13 cellular contexts compared by ENCODE assay signal in genomic region chr5:159905496-159905895, GRCh38. TPM values are rescaled to one million over a fixed set of nuclear protein-coding genes. Genes with fewer than 3 reads are reported as not detected.
A peak's percentile ranks its signal among the peaks of the same experiment; 100 is the strongest.
DNase-seq lines count a peak whose midpoint lies in the region; ATAC-seq and TF ChIP-seq lines count a peak whose summit lies in the region.
"Had no signal": no experiment of that assay in that cellular context is flagged by ENCODE, and none has a peak within 500 bp of the region (broad histone marks: within the 10 kb centered on the region; RNA-seq: fewer than 3 reads in every experiment).

No MANE protein-coding gene starts in this region.

- H3K9me2 ChIP-seq in SK-N-SH = no peaks in the 10 kb centered on the region

- H2AFZ ChIP-seq in SK-N-SH (ENCODE audit: low read depth) = no peak overlapping the region

- in situ Hi-C loops in gastrocnemius medialis (cut with MboI; ENCODE audit: low sequenced_read_pairs in 4 of 4) = loop anchor here in 2 of 4 donors (25.0 kb wide), 2 partner anchors 393 to 468 kb away; no protein-coding TSS in a partner anchor

- no peak overlapping the region for H3K4me3 ChIP-seq in SK-N-SH (ENCODE audit: low read depth in 2 of 2, low read length in 1 of 2)
- H3K4me3 ChIP-seq in gastrocnemius medialis = no peak overlapping the region

- POLR2A ChIA-PET in SK-N-SH (lab: Yijun Ruan, JAX) = no interaction called here

- DNase-seq in AG08395 (ENCODE audit: low spot score) (peak; percentile 90), HPDE6-E6E7 (ENCODE audit: extremely low spot score) (peak; percentile 88), SK-N-SH (no peak), iPS-NIHi11 (ENCODE audit: low spot score) (peak; percentile 18), gastrocnemius medialis (no peak), NCI-H345 (lab: John Stamatoyannopoulos, UW) (no peak), NAMALWA (ENCODE audit: low spot score) (no peak)
- DNase-seq: activated naive CD4-positive, alpha-beta T cell treated with anti-CD3 and anti-CD28 coated beads, Interleukin-2, amount 10 ng/mL, durations not matched to agents 7 days and 5 days; CD4-positive, CD25-positive, alpha-beta regulatory T cell; mesendoderm; NK-92 treated with Interleukin-12 subunit alpha and Interleukin-12 subunit beta, amount 100 ng/mL, for 24 hours had no signal

- peaks cover 35% of the 10 kb centered on the region for H3F3A ChIP-seq in SK-N-SH (replicated peaks; ENCODE audit: insufficient read depth)

- no peaks in the 10 kb centered on the region for H3K27me3 ChIP-seq in SK-N-SH (ENCODE audit: insufficient read depth)
- H3K27me3 ChIP-seq in gastrocnemius medialis = no peaks in the 10 kb centered on the region

- no peaks in the 10 kb centered on the region for H3K79me2 ChIP-seq in SK-N-SH (ENCODE audit: insufficient read depth)

- no peaks in the 10 kb centered on the region for H3K4me1 Mint-ChIP-seq in activated T-helper 17 cell treated with anti-CD3 and anti-CD28 coated beads, Interleukin-2, amount 50 U/mL, for 72 hours
- H3K4me1 Mint-ChIP-seq: CD4-positive, CD25-positive, alpha-beta regulatory T cell had no signal

- intact Hi-C loops in gastrocnemius medialis (cut with DNase I; ENCODE audit: low total_unique reads) = no loop called here

- no peaks in the 10 kb centered on the region for H3K36me3 Mint-ChIP-seq in activated T-helper 17 cell treated with anti-CD3 and anti-CD28 coated beads, Interleukin-2, amount 50 U/mL, for 72 hours (ENCODE audit: low read depth)
- H3K36me3 Mint-ChIP-seq: activated naive CD4-positive, alpha-beta T cell treated with anti-CD3 and anti-CD28 coated beads, Interleukin-2, amount 10 ng/mL, durations not matched to agents 7 days and 5 days; CD4-positive, CD25-positive, alpha-beta regulatory T cell had no signal

- no peak for TF ChIP-seq CTCF in SK-N-SH (IDR thresholded peaks at IDR 0.05)
- TF ChIP-seq CTCF in gastrocnemius medialis (IDR thresholded peaks at IDR 0.05 in 4 of 5, conservative IDR thresholded peaks at IDR 0.05 in 1 of 5) = no peak

- H3K4me1 ChIP-seq in SK-N-SH (ENCODE audit: control insufficient read depth in 1 of 2, insufficient read depth in 2 of 2, low read depth in 1 of 2, low read length in 1 of 2) = peaks cover 1 to 26% of the 10 kb centered on the region in 2 experiments; a peak in 2 of 4 replicates
- H3K4me1 ChIP-seq in gastrocnemius medialis = no peaks in the 10 kb centered on the region

- H3K36me3 ChIP-seq in SK-N-SH (replicated peaks in 1 of 2; ENCODE audit: control insufficient read depth in 1 of 2, insufficient read depth in 2 of 2, low read length in 1 of 2) = no peaks in the 10 kb centered on the region
- H3K36me3 ChIP-seq in gastrocnemius medialis = no peaks in the 10 kb centered on the region

- peaks cover 22% of the 10 kb centered on the region for H3K27me3 Mint-ChIP-seq in activated T-helper 17 cell treated with anti-CD3 and anti-CD28 coated beads, Interleukin-2, amount 50 U/mL, for 72 hours
- H3K27me3 Mint-ChIP-seq: CD4-positive, CD25-positive, alpha-beta regulatory T cell had no signal

- ATAC-seq in gastrocnemius medialis = no peak
- no peak for ATAC-seq in activated T-helper 17 cell treated with anti-CD3 and anti-CD28 coated beads, Interleukin-2, amount 50 U/mL, for 72 hours (replicated peaks)

- CTCF ChIA-PET in SK-N-SH (lab: Yijun Ruan, JAX) = no interaction called here

- H3K4me2 ChIP-seq in SK-N-SH = no peak overlapping the region; the same call in 1 of the 2 replicates

- no peak overlapping the region for H3K27ac Mint-ChIP-seq in activated T-helper 17 cell treated with anti-CD3 and anti-CD28 coated beads, Interleukin-2, amount 50 U/mL, for 72 hours
- H3K27ac Mint-ChIP-seq: activated naive CD4-positive, alpha-beta T cell treated with anti-CD3 and anti-CD28 coated beads, Interleukin-2, amount 10 ng/mL, durations not matched to agents 7 days and 5 days; CD4-positive, CD25-positive, alpha-beta regulatory T cell had no signal

- peak in 1 of 2 experiments; percentile 88; a peak in 2 of 4 replicates for TF ChIP-seq EP300 in SK-N-SH (IDR thresholded peaks at IDR 0.05; ENCODE audit: borderline replicate concordance in 1 of 2, low read depth in 1 of 2, low read length in 1 of 2)

- no peaks in the 10 kb centered on the region for H3K9me3 Mint-ChIP-seq in activated T-helper 17 cell treated with anti-CD3 and anti-CD28 coated beads, Interleukin-2, amount 50 U/mL, for 72 hours
- H3K9me3 Mint-ChIP-seq: activated naive CD4-positive, alpha-beta T cell treated with anti-CD3 and anti-CD28 coated beads, Interleukin-2, amount 10 ng/mL, durations not matched to agents 7 days and 5 days; CD4-positive, CD25-positive, alpha-beta regulatory T cell had no signal

- H3K9ac ChIP-seq in SK-N-SH = no peak overlapping the region; the same call in 1 of the 2 replicates

- H3K27ac ChIP-seq in SK-N-SH (ENCODE audit: low read depth in 2 of 2, low read length in 1 of 2) (peak overlapping the region in 1 of 2 experiments; percentile 54; a peak in 2 of 4 replicates), gastrocnemius medialis (no peak overlapping the region)

- no peaks in the 10 kb centered on the region for H4K20me1 ChIP-seq in SK-N-SH (ENCODE audit: insufficient read depth)

- no peak overlapping the region for H3K4me3 Mint-ChIP-seq in activated T-helper 17 cell treated with anti-CD3 and anti-CD28 coated beads, Interleukin-2, amount 50 U/mL, for 72 hours
- H3K4me3 Mint-ChIP-seq: activated naive CD4-positive, alpha-beta T cell treated with anti-CD3 and anti-CD28 coated beads, Interleukin-2, amount 10 ng/mL, durations not matched to agents 7 days and 5 days; CD4-positive, CD25-positive, alpha-beta regulatory T cell had no signal

- TF ChIP-seq RAD21 in SK-N-SH (IDR thresholded peaks at IDR 0.05; ENCODE audit: low read length) = no peak

- no peak for TF ChIP-seq POLR2A in gastrocnemius medialis (IDR thresholded peaks at IDR 0.05)

- no peaks in the 10 kb centered on the region for H3K9me3 ChIP-seq in SK-N-SH
- H3K9me3 ChIP-seq in gastrocnemius medialis = no peaks in the 10 kb centered on the region

TF ChIP-seq in SK-N-SH, 30 proteins besides CTCF, POLR2A, EP300 and RAD21 (continues in another document):
- no peak for TF ChIP-seq TAF1 (IDR thresholded peaks at IDR 0.05; ENCODE audit: borderline replicate concordance, low read depth, low read length)
- TF ChIP-seq GABPA (IDR thresholded peaks at IDR 0.05; ENCODE audit: low read depth) = no peak
- TF ChIP-seq FOXJ3 (CRISPR knock-in tag; IDR thresholded peaks at IDR 0.05) = no peak
- TF ChIP-seq RXRA (IDR thresholded peaks at IDR 0.05; ENCODE audit: borderline replicate concordance, low read depth) = peak; percentile 88
- TF ChIP-seq CHD2 (IDR thresholded peaks at IDR 0.05; ENCODE audit: low read length, partially characterized antibody) = no peak
- TF ChIP-seq SMC3 (IDR thresholded peaks at IDR 0.05; ENCODE audit: low read depth, low read length) = no peak
- TF ChIP-seq ELF1 (IDR thresholded peaks at IDR 0.05) = no peak
- no peak for TF ChIP-seq YY1 (IDR thresholded peaks at IDR 0.05; ENCODE audit: low read depth)
- no peak for TF ChIP-seq RFX5 (IDR thresholded peaks at IDR 0.05; ENCODE audit: low read length)
- no peak for TF ChIP-seq USF2 (IDR thresholded peaks at IDR 0.05; ENCODE audit: borderline replicate concordance, low read depth, low read length)
- no peak for TF ChIP-seq NRF1 (IDR thresholded peaks at IDR 0.05; ENCODE audit: low read depth, low read length)
- TF ChIP-seq TEAD4 (IDR thresholded peaks at IDR 0.05; ENCODE audit: borderline replicate concordance, insufficient read depth) = peak; percentile 90
- TF ChIP-seq FOXM1 (IDR thresholded peaks at IDR 0.05; ENCODE audit: low read depth) = no peak; the same call in 1 of the 2 replicates
- TF ChIP-seq IRF3 (IDR thresholded peaks at IDR 0.05; ENCODE audit: low read depth, low read length) = no peak
- TF ChIP-seq MAX (IDR thresholded peaks at IDR 0.05; ENCODE audit: low read depth) = peak; percentile 66; the same call in 1 of the 2 replicates
- no peak for TF ChIP-seq MEF2A (IDR thresholded peaks at IDR 0.05; ENCODE audit: borderline replicate concordance, low read depth)
- TF ChIP-seq GATA2 (CRISPR knock-in tag; IDR thresholded peaks at IDR 0.05) = no peak
- no peak for TF ChIP-seq EZH2phosphoT487 (IDR thresholded peaks at IDR 0.05; ENCODE audit: borderline replicate concordance, low read depth)

RNA-seq across cellular contexts. Expression of gene ADRA1B, which starts 10.8 kb away (rescaled TPM):
- 1.9 and 2.2 TPM in 2 replicates for polyA plus RNA-seq in SK-N-SH (2012; rRNA removed)
- 0.91 and 2.0 TPM in 2 replicates for polyA plus RNA-seq in SK-N-SH (2012; cell fraction: cytosol; rRNA removed)
- polyA plus RNA-seq in SK-N-SH (2012; cell fraction: nucleus; rRNA removed) = 1.2 and 2.4 TPM in 2 replicates
- 1 to 10 TPM in 2 of 4 donors, under 1 TPM in 2; 0.61 to 1.9 (median 0.94) TPM for total RNA-seq in gastrocnemius medialis
- not detected for total RNA-seq in activated T-helper 17 cell treated with anti-CD3 and anti-CD28 coated beads, Interleukin-2, amount 50 U/mL, for 72 hours
- total RNA-seq: CD4-positive, CD25-positive, alpha-beta regulatory T cell; endothelial cell of umbilical vein had no signal
- polyA plus RNA-seq: CD4-positive, CD25-positive, alpha-beta regulatory T cell had no signal

Comparison
In these comparisons a context has a peak if more than half of its experiments do, and no peak if none do; other contexts are left out.
1. DNase-seq: peak in AG08395 (single experiment), HPDE6-E6E7 (single experiment) and iPS-NIHi11 (single experiment); none in SK-N-SH (single experiment), gastrocnemius medialis (0 of 2), NCI-H345 (single experiment) and NAMALWA (single experiment).